Comparison of ENCODE assay signal across 26 cellular contexts in the genomic region with DNA sequence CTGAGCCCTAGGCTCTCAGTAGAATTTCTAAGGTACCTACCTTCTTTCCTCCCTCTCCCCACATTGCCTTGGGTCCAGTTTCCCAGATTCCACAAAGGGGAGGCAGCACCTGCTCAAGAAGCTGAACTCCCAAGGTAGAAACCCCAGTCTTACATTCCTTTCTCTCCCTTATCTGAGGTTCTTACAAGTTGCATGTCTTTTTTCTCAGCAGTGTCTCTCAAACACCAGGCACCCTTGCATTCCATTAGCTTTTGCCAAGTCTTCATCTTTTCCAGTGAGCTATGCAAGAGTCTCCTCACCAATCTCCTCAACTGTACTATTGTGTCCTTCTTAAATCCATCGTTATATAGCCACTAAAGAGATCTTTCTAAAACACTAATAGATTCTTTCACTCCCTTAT. TPM values are rescaled to one million over a fixed set of nuclear protein-coding genes. Genes with fewer than 3 reads are reported as not detected.
DNase-seq lines count a peak whose midpoint lies in the region; ATAC-seq, FAIRE-seq and TF ChIP-seq lines count a peak whose summit lies in the region.
"Had no signal": no experiment of that assay in that cellular context is flagged by ENCODE, and none has a peak within 500 bp of the region (broad histone marks: within the 10 kb centered on the region; RNA-seq: fewer than 3 reads in every experiment).

No MANE protein-coding gene starts in this region.

- H3K36me3 Mint-ChIP-seq in GM23338 (ENCODE audit: low read depth) = no peaks in the 10 kb centered on the region
- H3K36me3 Mint-ChIP-seq in endodermal cell (ENCODE audit: low read depth) = no peaks in the 10 kb centered on the region
- H3K36me3 Mint-ChIP-seq: CD14-positive monocyte had no signal

- 81 to 88% methylated on average over 1 of the region's 1 CpG for WGBS in endodermal cell (ENCODE audit: insufficient coverage in 1 of 2, insufficient read length in 1 of 2), 2 experiments
- no CpG with 5 or more reads among the region's 1 CpG for WGBS in mesendoderm (ENCODE audit: extremely low coverage, insufficient coverage, low lambda C conversion rate)

- no peaks in the 10 kb centered on the region for H3F3A ChIP-seq in GM23338 (replicated peaks; ENCODE audit: low read depth)
- no peaks in the 10 kb centered on the region for H3F3A ChIP-seq in MM.1S (ENCODE audit: insufficient read depth, low read length)

- H4K8ac ChIP-seq in mesendoderm (ENCODE audit: low read depth, low read length) = no peak overlapping the region

- H2BK5ac ChIP-seq in mesendoderm (ENCODE audit: low read length) = no peak overlapping the region

- no peaks in the 10 kb centered on the region for H3K27me3 ChIP-seq in GM23338 (ENCODE audit: insufficient read depth)
- no peaks in the 10 kb centered on the region for H3K27me3 ChIP-seq in endodermal cell (ENCODE audit: control insufficient read depth, insufficient read depth, low read length, poor library complexity, severe bottlenecking)
- no peaks in the 10 kb centered on the region for H3K27me3 ChIP-seq in mesendoderm (ENCODE audit: insufficient read depth, low read length, poor library complexity)
- H3K27me3 ChIP-seq in MM.1S (replicated peaks; ENCODE audit: insufficient read depth, low read length) = no peaks in the 10 kb centered on the region
- H3K27me3 ChIP-seq: BE2C, BLaER1 had no signal

- H3K9ac ChIP-seq in endodermal cell (ENCODE audit: extremely low read depth, low read length, poor library complexity, severe bottlenecking) (no peak overlapping the region), mesendoderm (ENCODE audit: low read length) (no peak overlapping the region), MM.1S (ENCODE audit: low read length) (no peak overlapping the region)
- H3K9ac ChIP-seq: BLaER1 had no signal

- no peak overlapping the region for H3K56ac ChIP-seq in mesendoderm (ENCODE audit: low read length)

- no peak overlapping the region for H3K18ac ChIP-seq in mesendoderm (ENCODE audit: low read length)

- no peak overlapping the region for H2BK120ac ChIP-seq in mesendoderm (ENCODE audit: low read depth, low read length)

- no peak overlapping the region for H2AK5ac ChIP-seq in mesendoderm (ENCODE audit: low read length)

- H3K27ac Mint-ChIP-seq in GM23338 (no peak overlapping the region), endodermal cell (peak overlapping the region; percentile 1)
- H3K27ac Mint-ChIP-seq: CD14-positive monocyte; CD4-positive, alpha-beta memory T cell; CD4-positive, CD25-positive, alpha-beta regulatory T cell; CD8-positive, alpha-beta memory T cell had no signal

- H3K4me3 ChIP-seq in GM23338 (no peak overlapping the region), endodermal cell (ENCODE audit: low read length) (no peak overlapping the region), mesendoderm (ENCODE audit: low read length) (no peak overlapping the region), MM.1S (ENCODE audit: low read length) (no peak overlapping the region)
- H3K4me3 ChIP-seq: A549, BLaER1 had no signal

- H3K4me1 Mint-ChIP-seq in GM23338 = no peaks in the 10 kb centered on the region
- H3K4me1 Mint-ChIP-seq in endodermal cell = no peaks in the 10 kb centered on the region
- H3K4me1 Mint-ChIP-seq: CD14-positive monocyte had no signal

- no peaks in the 10 kb centered on the region for H3K9me3 Mint-ChIP-seq in GM23338
- H3K9me3 Mint-ChIP-seq in endodermal cell = no peaks in the 10 kb centered on the region

- H3K4ac ChIP-seq in mesendoderm (ENCODE audit: low read depth, low read length) = no peak overlapping the region

- H3K27me3 Mint-ChIP-seq in GM23338 (ENCODE audit: insufficient read depth, low read depth, poor library complexity) = no peaks in the 10 kb centered on the region
- H3K27me3 Mint-ChIP-seq in endodermal cell (ENCODE audit: insufficient read depth) = no peaks in the 10 kb centered on the region
- H3K27me3 Mint-ChIP-seq: CD4-positive, alpha-beta memory T cell; CD4-positive, CD25-positive, alpha-beta regulatory T cell; CD8-positive, alpha-beta memory T cell had no signal

- H4K5ac ChIP-seq in mesendoderm (ENCODE audit: low read length) = no peak overlapping the region

- H3K23ac ChIP-seq in mesendoderm (ENCODE audit: low read length) = no peak overlapping the region

- no peak overlapping the region for H2BK15ac ChIP-seq in mesendoderm (replicated peaks; ENCODE audit: low read depth)

- H3K27ac ChIP-seq in GM23338 (ENCODE audit: low read depth) = no peak overlapping the region
- no peak overlapping the region for H3K27ac ChIP-seq in endodermal cell (ENCODE audit: low read depth, low read length)
- no peak overlapping the region for H3K27ac ChIP-seq in mesendoderm (ENCODE audit: low read depth, low read length)
- no peak overlapping the region for H3K27ac ChIP-seq in MM.1S (ENCODE audit: low read length)
- H3K27ac ChIP-seq: 22Rv1, A549, BLaER1 had no signal

- H3K36me3 ChIP-seq in GM23338 (ENCODE audit: insufficient read depth) (no peaks in the 10 kb centered on the region), endodermal cell (ENCODE audit: control insufficient read depth, insufficient read depth, low read length) (no peaks in the 10 kb centered on the region), mesendoderm (ENCODE audit: control insufficient read depth, insufficient read depth, low read length) (no peaks in the 10 kb centered on the region), MM.1S (replicated peaks; ENCODE audit: insufficient read depth, low read length) (no peaks in the 10 kb centered on the region)
- H3K36me3 ChIP-seq: BE2C, BLaER1 had no signal

- 0 out of 2 replicates have a peak, but pooled peaks cover 12% of the 10 kb centered on the region for H3K9me2 ChIP-seq in GM23338 (ENCODE audit: insufficient read depth)
- H3K9me2 ChIP-seq in MM.1S (replicated peaks; ENCODE audit: insufficient read depth, low read length) = no peaks in the 10 kb centered on the region

- DNase-seq in GM23338 (ENCODE audit: low spot score) (peak; percentile 10), amniotic epithelial cell (ENCODE audit: low read depth) (peak; percentile 15), endodermal cell (no peak), mesendoderm (peak; percentile 31), MM.1S (no peak), COLO829 (ENCODE audit: low spot score) (no peak), frontal cortex (ENCODE audit: low spot score in 2 of 2) (no peak)
- DNase-seq: AML-193; BE2C; C1 segment of cervical spinal cord; Caco-2; Calu3; CD4-positive, alpha-beta memory T cell; CD4-positive, CD25-positive, alpha-beta regulatory T cell; CD8-positive, alpha-beta memory T cell; DMS79 treated with DMSO at 0.1 percent for 48 hours; GF-D8 had no signal

- no peaks in the 10 kb centered on the region for H3K9me3 ChIP-seq in endodermal cell (ENCODE audit: control insufficient read depth, low read length)
- no peaks in the 10 kb centered on the region for H3K9me3 ChIP-seq in MM.1S (replicated peaks; ENCODE audit: insufficient read depth, low read length)
- H3K9me3 ChIP-seq: A549, BE2C, BLaER1, Caco-2 had no signal

- H3K79me2 ChIP-seq in GM23338 (replicated peaks; ENCODE audit: insufficient read depth) (no peaks in the 10 kb centered on the region), mesendoderm (ENCODE audit: control insufficient read depth, insufficient read depth, low read length) (no peaks in the 10 kb centered on the region), MM.1S (ENCODE audit: low read length) (no peaks in the 10 kb centered on the region)

- H3K79me1 ChIP-seq in mesendoderm (ENCODE audit: low read length) = no peaks in the 10 kb centered on the region

- H2AFZ ChIP-seq in GM23338 (no peak overlapping the region), MM.1S (ENCODE audit: low read length) (no peak overlapping the region)

- no peak for TF ChIP-seq CTCF in GM23338 (conservative IDR thresholded peaks at IDR 0.05; ENCODE audit: low read depth in 2 of 2)
- TF ChIP-seq CTCF in endodermal cell (conservative IDR thresholded peaks at IDR 0.05) = no peak
- TF ChIP-seq CTCF in MM.1S (IDR thresholded peaks at IDR 0.05; ENCODE audit: low read length) = no peak

- H4K20me1 ChIP-seq in GM23338 (replicated peaks; ENCODE audit: insufficient read depth) = no peaks in the 10 kb centered on the region
- H4K20me1 ChIP-seq in MM.1S (ENCODE audit: insufficient read depth, low read length) = no peaks in the 10 kb centered on the region
- H4K20me1 ChIP-seq: BLaER1 had no signal

- H3K4me3 Mint-ChIP-seq in GM23338 (no peak overlapping the region), endodermal cell (no peak overlapping the region)
- H3K4me3 Mint-ChIP-seq: CD14-positive monocyte; CD4-positive, alpha-beta memory T cell; CD4-positive, CD25-positive, alpha-beta regulatory T cell; CD8-positive, alpha-beta memory T cell had no signal

- no peak for ATAC-seq in GM23338
- ATAC-seq: A549 had no signal

- FAIRE-seq in frontal cortex (lab: Jason Lieb, UNC) = no peak
- FAIRE-seq: A549, D721Med, G401.6, GM12891, GM19239 had no signal

- no peak overlapping the region for H3K4me2 ChIP-seq in GM23338
- no peak overlapping the region for H3K4me2 ChIP-seq in mesendoderm (ENCODE audit: low read length)
- no peak overlapping the region for H3K4me2 ChIP-seq in MM.1S (ENCODE audit: low read depth, low read length)
- H3K4me2 ChIP-seq: A549, BLaER1 had no signal

- H3K4me1 ChIP-seq in GM23338 (ENCODE audit: insufficient read depth) (no peaks in the 10 kb centered on the region), endodermal cell (ENCODE audit: control insufficient read depth, insufficient read depth, low read length) (no peaks in the 10 kb centered on the region), mesendoderm (ENCODE audit: control insufficient read depth, low read depth, low read length) (no peaks in the 10 kb centered on the region), MM.1S (ENCODE audit: low read length) (peaks cover 5% of the 10 kb centered on the region; the same call in 1 of the 2 replicates)
- H3K4me1 ChIP-seq: A549, BE2C, Caco-2 had no signal

TF ChIP-seq in GM23338, 12 proteins besides CTCF, POLR2A, EP300 and RAD21 (continues in another document):
- TF ChIP-seq STAT1 (IDR thresholded peaks at IDR 0.05; ENCODE audit: unreplicated experiment) = no peak

RNA-seq across cellular contexts. Expression of a gene that starts 4.1 kb away (rescaled TPM):
- not detected in 2 replicates for total RNA-seq in GM23338 (2014; rRNA removed; shearing (Covaris generic))
- not detected in 2 replicates for polyA plus RNA-seq in GM23338 (2016; fragmentation: Nextera tagmentation; extraction: Ambion mirVana)
- total RNA-seq in endodermal cell = not detected
- not detected for polyA plus RNA-seq in endodermal cell (2013, experiment 1 of 2)
- polyA plus RNA-seq in endodermal cell (2013, experiment 2 of 2) = not detected
- polyA plus RNA-seq in mesendoderm (2013, experiment 1 of 2) = not detected
- polyA plus RNA-seq in mesendoderm (2013, experiment 2 of 2) = not detected
- not detected for total RNA-seq in frontal cortex
- total RNA-seq: A172; Caco-2; Calu3; CD4-positive, alpha-beta memory T cell; CD4-positive, CD25-positive, alpha-beta regulatory T cell; CD8-positive, alpha-beta memory T cell had no signal
- polyA plus RNA-seq: A549, CD14-positive monocyte had no signal

RNA-seq across cellular contexts. Expression of a gene that starts 33.0 kb away (rescaled TPM):
- 38.0 and 38.1 TPM in 2 replicates for total RNA-seq in GM23338 (2014; rRNA removed; shearing (Covaris generic))
- polyA plus RNA-seq in GM23338 (2016; fragmentation: Nextera tagmentation; extraction: Ambion mirVana) = 40.6 and 41.7 TPM in 2 replicates
- 10 to 100 TPM; 22.6 to 23.0 TPM for total RNA-seq in endodermal cell
- 16.3 TPM for polyA plus RNA-seq in endodermal cell (2013, experiment 1 of 2)
- 18.8 TPM for polyA plus RNA-seq in endodermal cell (2013, experiment 2 of 2)
- polyA plus RNA-seq in mesendoderm (2013, experiment 1 of 2) = 18.9 TPM
- polyA plus RNA-seq in mesendoderm (2013, experiment 2 of 2) = 19.3 TPM
- 25.7 TPM for total RNA-seq in frontal cortex

Comparison
In these comparisons a context has a peak if more than half of its experiments do, and no peak if none do; other contexts are left out.
1. DNase-seq: peak in GM23338 (single experiment), amniotic epithelial cell (single experiment) and mesendoderm (single experiment); none in endodermal cell (single experiment), MM.1S (single experiment), COLO829 (single experiment) and frontal cortex (0 of 2).